In the genomic region with DNA sequence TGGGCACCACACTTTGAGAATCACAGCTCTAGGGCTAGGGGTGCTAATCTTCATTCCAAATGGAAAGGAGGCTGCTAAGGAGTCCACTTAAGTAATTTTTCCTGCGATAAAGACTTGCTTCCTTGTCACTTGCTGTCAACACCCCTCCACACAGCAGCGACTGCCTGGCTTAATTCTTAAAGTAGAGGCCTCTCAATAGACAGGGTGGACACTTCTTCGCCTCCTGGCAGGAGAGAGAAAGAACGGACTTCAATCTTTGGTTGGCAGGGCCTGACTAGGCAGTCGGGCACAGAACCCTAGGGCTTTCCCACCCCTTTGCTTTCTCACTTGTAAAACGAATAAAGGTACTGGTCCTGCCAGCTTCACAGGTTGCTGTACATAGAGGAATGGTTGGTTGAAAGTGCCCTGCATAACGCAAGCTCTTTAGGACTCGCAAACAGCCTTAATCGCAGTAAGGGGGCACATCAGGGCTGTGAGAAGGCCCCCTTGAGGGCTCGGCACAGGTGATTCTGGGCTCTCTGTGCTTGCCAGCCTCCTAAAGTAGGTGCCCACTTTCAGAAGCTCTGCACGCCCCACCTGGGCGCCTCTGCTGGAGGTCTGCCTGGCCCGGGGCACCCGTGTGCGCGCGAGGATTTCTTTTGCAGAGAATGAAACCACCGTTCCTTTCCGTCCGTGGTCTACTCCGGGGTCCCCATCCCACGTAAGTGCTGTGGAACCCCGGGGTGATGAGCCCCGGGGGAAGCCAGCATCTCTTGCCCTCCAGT, we compare ENCODE assay signal across 1 cellular context.
TF ChIP-seq lines count a peak whose summit lies in the region.

No MANE protein-coding gene starts in this region.

TF ChIP-seq in H1, 55 proteins besides CTCF, POLR2A, EP300 and RAD21:
- TF ChIP-seq ASH2L (IDR thresholded peaks at IDR 0.05; ENCODE audit: low read length) = peak; percentile 32
- TF ChIP-seq RBBP5 (IDR thresholded peaks at IDR 0.05; ENCODE audit: borderline replicate concordance, low read depth, low read length) = no peak
